1 cellular context compared by ENCODE assay signal in the genomic region with DNA sequence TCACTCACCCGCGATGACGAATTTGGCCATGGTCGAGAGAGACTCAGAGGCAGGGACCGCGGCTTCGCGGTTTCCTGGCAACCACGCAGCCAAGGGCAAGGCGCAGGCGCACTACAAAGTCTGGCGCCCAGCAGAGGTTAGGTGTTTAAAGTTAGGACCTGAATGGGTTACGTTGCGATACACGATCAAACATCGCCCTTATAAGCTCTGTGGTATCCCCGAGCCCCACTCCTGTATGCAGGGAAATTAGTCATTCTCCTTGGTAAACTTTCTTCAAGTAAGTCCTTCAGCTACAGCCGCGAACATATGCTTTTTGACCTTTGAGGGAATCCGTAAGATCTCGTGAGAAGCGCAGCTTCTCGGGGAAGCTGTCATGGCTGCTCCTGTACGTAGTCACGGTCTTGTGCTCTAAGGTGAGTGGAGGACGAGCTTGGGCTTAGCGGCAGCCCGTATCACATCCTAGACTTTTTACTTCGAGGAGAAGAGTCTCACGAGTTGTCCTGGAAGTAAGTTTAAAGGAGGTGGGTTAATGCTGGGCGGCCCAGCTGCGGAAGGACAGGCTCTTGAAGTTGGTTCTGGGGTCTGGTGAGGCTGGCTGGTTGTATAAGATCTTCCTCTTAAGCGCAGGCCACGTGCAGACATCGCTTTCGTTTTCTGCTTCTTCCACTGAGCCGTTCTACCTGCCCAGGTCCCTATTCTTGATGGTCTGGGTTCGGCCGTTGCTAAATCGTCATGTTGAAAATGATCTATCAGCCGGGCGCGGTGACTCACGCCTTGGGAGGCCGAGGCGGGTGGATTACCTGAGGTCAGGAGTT.
TF ChIP-seq lines count a peak whose summit lies in the region.

A gene (plus strand): TSS at position 365 of the 815 bp plus-strand sequence. CDS start 1,088 bp downstream, outside the sequence.
A gene (minus strand): TSS at position 87 of the 815 bp plus-strand sequence. CDS start 57 bp downstream, at position 30.

TF ChIP-seq in K562, 482 proteins besides CTCF, POLR2A, EP300 and RAD21 (continued from another document and continues in another):
- TF ChIP-seq, protein P1, sequence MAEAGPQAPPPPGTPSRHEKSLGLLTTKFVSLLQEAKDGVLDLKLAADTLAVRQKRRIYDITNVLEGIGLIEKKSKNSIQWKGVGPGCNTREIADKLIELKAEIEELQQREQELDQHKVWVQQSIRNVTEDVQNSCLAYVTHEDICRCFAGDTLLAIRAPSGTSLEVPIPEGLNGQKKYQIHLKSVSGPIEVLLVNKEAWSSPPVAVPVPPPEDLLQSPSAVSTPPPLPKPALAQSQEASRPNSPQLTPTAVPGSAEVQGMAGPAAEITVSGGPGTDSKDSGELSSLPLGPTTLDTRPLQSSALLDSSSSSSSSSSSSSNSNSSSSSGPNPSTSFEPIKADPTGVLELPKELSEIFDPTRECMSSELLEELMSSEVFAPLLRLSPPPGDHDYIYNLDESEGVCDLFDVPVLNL (CRISPR knock-in tag; IDR thresholded peaks at IDR 0.05; ENCODE audit: low read depth) = no peak
- TF ChIP-seq, protein P2, sequence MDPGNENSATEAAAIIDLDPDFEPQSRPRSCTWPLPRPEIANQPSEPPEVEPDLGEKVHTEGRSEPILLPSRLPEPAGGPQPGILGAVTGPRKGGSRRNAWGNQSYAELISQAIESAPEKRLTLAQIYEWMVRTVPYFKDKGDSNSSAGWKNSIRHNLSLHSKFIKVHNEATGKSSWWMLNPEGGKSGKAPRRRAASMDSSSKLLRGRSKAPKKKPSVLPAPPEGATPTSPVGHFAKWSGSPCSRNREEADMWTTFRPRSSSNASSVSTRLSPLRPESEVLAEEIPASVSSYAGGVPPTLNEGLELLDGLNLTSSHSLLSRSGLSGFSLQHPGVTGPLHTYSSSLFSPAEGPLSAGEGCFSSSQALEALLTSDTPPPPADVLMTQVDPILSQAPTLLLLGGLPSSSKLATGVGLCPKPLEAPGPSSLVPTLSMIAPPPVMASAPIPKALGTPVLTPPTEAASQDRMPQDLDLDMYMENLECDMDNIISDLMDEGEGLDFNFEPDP (CRISPR knock-in tag; IDR thresholded peaks at IDR 0.05) = no peak
- TF ChIP-seq TAF7 (tag; IDR thresholded peaks at IDR 0.05) (peak; percentile 71), ZFP30 (CRISPR knock-in tag; IDR thresholded peaks at IDR 0.05; ENCODE audit: borderline replicate concordance) (no peak), ETV6 (IDR thresholded peaks at IDR 0.05; ENCODE audit: borderline replicate concordance in 1 of 2, low read depth in 2 of 2, low read length in 1 of 2) (no peak), ETV6 (CRISPR knock-in tag; IDR thresholded peaks at IDR 0.05; ENCODE audit: borderline replicate concordance) (no peak), CBX5 (IDR thresholded peaks at IDR 0.05; ENCODE audit: borderline replicate concordance, low read depth) (no peak), RB1 (IDR thresholded peaks at IDR 0.05; ENCODE audit: low read depth) (no peak), ZNF75A (CRISPR knock-in tag; IDR thresholded peaks at IDR 0.05) (no peak), STAT5A (IDR thresholded peaks at IDR 0.05; ENCODE audit: borderline replicate concordance, low read length) (no peak), ZNF644 (tag; IDR thresholded peaks at IDR 0.05; ENCODE audit: low read depth) (no peak), MEIS2 (IDR thresholded peaks at IDR 0.05; ENCODE audit: partially characterized antibody) (peak; percentile 20), FOXK1 (CRISPR knock-in tag; IDR thresholded peaks at IDR 0.05; ENCODE audit: borderline replicate concordance) (no peak), HNRNPH1 (optimal IDR thresholded peaks at IDR 0.05; ENCODE audit: low read depth, low read length) (no peak), ZNF232 (CRISPR knock-in tag; IDR thresholded peaks at IDR 0.05) (no peak), LARP7 (IDR thresholded peaks at IDR 0.05) (no peak), EGR1 (conservative IDR thresholded peaks at IDR 0.05) (no peak), THRAP3 (IDR thresholded peaks at IDR 0.05; ENCODE audit: borderline replicate concordance) (no peak), MCM7 (IDR thresholded peaks at IDR 0.05) (no peak), PTBP1 (IDR thresholded peaks at IDR 0.05; ENCODE audit: low read depth, low read length) (no peak), NCOA4 (IDR thresholded peaks at IDR 0.05; ENCODE audit: partially characterized antibody) (no peak), ZKSCAN8 (CRISPR knock-in tag; IDR thresholded peaks at IDR 0.05) (no peak), KAT7 (CRISPR knock-in tag; IDR thresholded peaks at IDR 0.05; ENCODE audit: borderline replicate concordance) (peak; percentile 68; the same call in 1 of the 2 replicates), KDM2B (CRISPR knock-in tag; IDR thresholded peaks at IDR 0.05) (no peak)
- TF ChIP-seq, protein P3, sequence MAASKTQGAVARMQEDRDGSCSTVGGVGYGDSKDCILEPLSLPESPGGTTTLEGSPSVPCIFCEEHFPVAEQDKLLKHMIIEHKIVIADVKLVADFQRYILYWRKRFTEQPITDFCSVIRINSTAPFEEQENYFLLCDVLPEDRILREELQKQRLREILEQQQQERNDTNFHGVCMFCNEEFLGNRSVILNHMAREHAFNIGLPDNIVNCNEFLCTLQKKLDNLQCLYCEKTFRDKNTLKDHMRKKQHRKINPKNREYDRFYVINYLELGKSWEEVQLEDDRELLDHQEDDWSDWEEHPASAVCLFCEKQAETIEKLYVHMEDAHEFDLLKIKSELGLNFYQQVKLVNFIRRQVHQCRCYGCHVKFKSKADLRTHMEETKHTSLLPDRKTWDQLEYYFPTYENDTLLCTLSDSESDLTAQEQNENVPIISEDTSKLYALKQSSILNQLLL (CRISPR knock-in tag; IDR thresholded peaks at IDR 0.05; ENCODE audit: borderline replicate concordance) = no peak
- TF ChIP-seq, protein P4, sequence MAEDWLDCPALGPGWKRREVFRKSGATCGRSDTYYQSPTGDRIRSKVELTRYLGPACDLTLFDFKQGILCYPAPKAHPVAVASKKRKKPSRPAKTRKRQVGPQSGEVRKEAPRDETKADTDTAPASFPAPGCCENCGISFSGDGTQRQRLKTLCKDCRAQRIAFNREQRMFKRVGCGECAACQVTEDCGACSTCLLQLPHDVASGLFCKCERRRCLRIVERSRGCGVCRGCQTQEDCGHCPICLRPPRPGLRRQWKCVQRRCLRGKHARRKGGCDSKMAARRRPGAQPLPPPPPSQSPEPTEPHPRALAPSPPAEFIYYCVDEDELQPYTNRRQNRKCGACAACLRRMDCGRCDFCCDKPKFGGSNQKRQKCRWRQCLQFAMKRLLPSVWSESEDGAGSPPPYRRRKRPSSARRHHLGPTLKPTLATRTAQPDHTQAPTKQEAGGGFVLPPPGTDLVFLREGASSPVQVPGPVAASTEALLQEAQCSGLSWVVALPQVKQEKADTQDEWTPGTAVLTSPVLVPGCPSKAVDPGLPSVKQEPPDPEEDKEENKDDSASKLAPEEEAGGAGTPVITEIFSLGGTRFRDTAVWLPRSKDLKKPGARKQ (CRISPR knock-in tag; IDR thresholded peaks at IDR 0.05) = no peak
- TF ChIP-seq, protein P5, sequence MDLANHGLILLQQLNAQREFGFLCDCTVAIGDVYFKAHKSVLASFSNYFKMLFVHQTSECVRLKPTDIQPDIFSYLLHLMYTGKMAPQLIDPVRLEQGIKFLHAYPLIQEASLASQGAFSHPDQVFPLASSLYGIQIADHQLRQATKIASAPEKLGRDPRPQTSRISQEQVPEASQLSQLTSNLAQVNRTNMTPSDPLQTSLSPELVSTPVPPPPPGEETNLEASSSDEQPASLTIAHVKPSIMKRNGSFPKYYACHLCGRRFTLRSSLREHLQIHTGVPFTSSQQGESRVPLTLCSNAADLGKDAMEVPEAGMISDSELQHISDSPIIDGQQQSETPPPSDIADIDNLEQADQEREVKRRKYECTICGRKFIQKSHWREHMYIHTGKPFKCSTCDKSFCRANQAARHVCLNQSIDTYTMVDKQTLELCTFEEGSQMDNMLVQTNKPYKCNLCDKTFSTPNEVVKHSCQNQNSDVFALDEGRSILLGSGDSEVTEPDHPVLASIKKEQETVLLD (IDR thresholded peaks at IDR 0.05) = no peak
- TF ChIP-seq, protein P6, sequence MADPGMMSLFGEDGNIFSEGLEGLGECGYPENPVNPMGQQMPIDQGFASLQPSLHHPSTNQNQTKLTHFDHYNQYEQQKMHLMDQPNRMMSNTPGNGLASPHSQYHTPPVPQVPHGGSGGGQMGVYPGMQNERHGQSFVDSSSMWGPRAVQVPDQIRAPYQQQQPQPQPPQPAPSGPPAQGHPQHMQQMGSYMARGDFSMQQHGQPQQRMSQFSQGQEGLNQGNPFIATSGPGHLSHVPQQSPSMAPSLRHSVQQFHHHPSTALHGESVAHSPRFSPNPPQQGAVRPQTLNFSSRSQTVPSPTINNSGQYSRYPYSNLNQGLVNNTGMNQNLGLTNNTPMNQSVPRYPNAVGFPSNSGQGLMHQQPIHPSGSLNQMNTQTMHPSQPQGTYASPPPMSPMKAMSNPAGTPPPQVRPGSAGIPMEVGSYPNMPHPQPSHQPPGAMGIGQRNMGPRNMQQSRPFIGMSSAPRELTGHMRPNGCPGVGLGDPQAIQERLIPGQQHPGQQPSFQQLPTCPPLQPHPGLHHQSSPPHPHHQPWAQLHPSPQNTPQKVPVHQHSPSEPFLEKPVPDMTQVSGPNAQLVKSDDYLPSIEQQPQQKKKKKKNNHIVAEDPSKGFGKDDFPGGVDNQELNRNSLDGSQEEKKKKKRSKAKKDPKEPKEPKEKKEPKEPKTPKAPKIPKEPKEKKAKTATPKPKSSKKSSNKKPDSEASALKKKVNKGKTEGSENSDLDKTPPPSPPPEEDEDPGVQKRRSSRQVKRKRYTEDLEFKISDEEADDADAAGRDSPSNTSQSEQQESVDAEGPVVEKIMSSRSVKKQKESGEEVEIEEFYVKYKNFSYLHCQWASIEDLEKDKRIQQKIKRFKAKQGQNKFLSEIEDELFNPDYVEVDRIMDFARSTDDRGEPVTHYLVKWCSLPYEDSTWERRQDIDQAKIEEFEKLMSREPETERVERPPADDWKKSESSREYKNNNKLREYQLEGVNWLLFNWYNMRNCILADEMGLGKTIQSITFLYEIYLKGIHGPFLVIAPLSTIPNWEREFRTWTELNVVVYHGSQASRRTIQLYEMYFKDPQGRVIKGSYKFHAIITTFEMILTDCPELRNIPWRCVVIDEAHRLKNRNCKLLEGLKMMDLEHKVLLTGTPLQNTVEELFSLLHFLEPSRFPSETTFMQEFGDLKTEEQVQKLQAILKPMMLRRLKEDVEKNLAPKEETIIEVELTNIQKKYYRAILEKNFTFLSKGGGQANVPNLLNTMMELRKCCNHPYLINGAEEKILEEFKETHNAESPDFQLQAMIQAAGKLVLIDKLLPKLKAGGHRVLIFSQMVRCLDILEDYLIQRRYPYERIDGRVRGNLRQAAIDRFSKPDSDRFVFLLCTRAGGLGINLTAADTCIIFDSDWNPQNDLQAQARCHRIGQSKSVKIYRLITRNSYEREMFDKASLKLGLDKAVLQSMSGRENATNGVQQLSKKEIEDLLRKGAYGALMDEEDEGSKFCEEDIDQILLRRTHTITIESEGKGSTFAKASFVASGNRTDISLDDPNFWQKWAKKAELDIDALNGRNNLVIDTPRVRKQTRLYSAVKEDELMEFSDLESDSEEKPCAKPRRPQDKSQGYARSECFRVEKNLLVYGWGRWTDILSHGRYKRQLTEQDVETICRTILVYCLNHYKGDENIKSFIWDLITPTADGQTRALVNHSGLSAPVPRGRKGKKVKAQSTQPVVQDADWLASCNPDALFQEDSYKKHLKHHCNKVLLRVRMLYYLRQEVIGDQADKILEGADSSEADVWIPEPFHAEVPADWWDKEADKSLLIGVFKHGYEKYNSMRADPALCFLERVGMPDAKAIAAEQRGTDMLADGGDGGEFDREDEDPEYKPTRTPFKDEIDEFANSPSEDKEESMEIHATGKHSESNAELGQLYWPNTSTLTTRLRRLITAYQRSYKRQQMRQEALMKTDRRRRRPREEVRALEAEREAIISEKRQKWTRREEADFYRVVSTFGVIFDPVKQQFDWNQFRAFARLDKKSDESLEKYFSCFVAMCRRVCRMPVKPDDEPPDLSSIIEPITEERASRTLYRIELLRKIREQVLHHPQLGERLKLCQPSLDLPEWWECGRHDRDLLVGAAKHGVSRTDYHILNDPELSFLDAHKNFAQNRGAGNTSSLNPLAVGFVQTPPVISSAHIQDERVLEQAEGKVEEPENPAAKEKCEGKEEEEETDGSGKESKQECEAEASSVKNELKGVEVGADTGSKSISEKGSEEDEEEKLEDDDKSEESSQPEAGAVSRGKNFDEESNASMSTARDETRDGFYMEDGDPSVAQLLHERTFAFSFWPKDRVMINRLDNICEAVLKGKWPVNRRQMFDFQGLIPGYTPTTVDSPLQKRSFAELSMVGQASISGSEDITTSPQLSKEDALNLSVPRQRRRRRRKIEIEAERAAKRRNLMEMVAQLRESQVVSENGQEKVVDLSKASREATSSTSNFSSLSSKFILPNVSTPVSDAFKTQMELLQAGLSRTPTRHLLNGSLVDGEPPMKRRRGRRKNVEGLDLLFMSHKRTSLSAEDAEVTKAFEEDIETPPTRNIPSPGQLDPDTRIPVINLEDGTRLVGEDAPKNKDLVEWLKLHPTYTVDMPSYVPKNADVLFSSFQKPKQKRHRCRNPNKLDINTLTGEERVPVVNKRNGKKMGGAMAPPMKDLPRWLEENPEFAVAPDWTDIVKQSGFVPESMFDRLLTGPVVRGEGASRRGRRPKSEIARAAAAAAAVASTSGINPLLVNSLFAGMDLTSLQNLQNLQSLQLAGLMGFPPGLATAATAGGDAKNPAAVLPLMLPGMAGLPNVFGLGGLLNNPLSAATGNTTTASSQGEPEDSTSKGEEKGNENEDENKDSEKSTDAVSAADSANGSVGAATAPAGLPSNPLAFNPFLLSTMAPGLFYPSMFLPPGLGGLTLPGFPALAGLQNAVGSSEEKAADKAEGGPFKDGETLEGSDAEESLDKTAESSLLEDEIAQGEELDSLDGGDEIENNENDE (IDR thresholded peaks at IDR 0.05; ENCODE audit: low read depth, low read length) = no peak
- TF ChIP-seq, protein P7, sequence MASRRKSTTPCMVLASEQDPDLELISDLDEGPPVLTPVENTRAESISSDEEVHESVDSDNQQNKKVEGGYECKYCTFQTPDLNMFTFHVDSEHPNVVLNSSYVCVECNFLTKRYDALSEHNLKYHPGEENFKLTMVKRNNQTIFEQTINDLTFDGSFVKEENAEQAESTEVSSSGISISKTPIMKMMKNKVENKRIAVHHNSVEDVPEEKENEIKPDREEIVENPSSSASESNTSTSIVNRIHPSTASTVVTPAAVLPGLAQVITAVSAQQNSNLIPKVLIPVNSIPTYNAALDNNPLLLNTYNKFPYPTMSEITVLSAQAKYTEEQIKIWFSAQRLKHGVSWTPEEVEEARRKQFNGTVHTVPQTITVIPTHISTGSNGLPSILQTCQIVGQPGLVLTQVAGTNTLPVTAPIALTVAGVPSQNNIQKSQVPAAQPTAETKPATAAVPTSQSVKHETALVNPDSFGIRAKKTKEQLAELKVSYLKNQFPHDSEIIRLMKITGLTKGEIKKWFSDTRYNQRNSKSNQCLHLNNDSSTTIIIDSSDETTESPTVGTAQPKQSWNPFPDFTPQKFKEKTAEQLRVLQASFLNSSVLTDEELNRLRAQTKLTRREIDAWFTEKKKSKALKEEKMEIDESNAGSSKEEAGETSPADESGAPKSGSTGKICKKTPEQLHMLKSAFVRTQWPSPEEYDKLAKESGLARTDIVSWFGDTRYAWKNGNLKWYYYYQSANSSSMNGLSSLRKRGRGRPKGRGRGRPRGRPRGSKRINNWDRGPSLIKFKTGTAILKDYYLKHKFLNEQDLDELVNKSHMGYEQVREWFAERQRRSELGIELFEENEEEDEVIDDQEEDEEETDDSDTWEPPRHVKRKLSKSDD (conservative IDR thresholded peaks at IDR 0.05; ENCODE audit: low read length) = 0 out of 2 replicates have a peak, but pooled peaks have one; percentile 28
- TF ChIP-seq, protein P8, sequence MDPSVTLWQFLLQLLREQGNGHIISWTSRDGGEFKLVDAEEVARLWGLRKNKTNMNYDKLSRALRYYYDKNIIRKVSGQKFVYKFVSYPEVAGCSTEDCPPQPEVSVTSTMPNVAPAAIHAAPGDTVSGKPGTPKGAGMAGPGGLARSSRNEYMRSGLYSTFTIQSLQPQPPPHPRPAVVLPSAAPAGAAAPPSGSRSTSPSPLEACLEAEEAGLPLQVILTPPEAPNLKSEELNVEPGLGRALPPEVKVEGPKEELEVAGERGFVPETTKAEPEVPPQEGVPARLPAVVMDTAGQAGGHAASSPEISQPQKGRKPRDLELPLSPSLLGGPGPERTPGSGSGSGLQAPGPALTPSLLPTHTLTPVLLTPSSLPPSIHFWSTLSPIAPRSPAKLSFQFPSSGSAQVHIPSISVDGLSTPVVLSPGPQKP (CRISPR knock-in tag; IDR thresholded peaks at IDR 0.05) = no peak
